Comparison of ENCODE assay signal across 9 cellular contexts in genomic region chr1:88892146-88892877, GRCh38. TPM values are rescaled to one million over a fixed set of nuclear protein-coding genes. Genes with fewer than 3 reads are reported as not detected.
A peak's percentile ranks its signal among the peaks of the same experiment; 100 is the strongest.
DNase-seq lines count a peak whose midpoint lies in the region; ATAC-seq and FAIRE-seq lines count a peak whose summit lies in the region.
"Had no signal": no experiment of that assay in that cellular context is flagged by ENCODE, and none has a peak within 500 bp of the region (broad histone marks: within the 10 kb centered on the region; RNA-seq: fewer than 3 reads in every experiment).

No MANE protein-coding gene starts in this region.

- peaks cover 44% of the 10 kb centered on the region for H3K4me1 Mint-ChIP-seq in activated CD4-positive, alpha-beta memory T cell treated with anti-CD3 and anti-CD28 coated beads, Interleukin-2, amount 10 ng/mL, durations not matched to agents 7 days and 5 days

- H3K27ac Mint-ChIP-seq in activated CD4-positive, alpha-beta memory T cell treated with anti-CD3 and anti-CD28 coated beads, Interleukin-2, amount 10 ng/mL, durations not matched to agents 7 days and 5 days = peak overlapping the region; percentile 93

- DNase-seq in DMS 273 (lab: John Stamatoyannopoulos, UW; ENCODE audit: unreplicated experiment) (peak; percentile 54), DMS 273 treated with DMSO at 0.1 percent for 48 hours (lab: John Stamatoyannopoulos, UW) (no peak), NCI-H1436 treated with DMSO at 0.1 percent for 48 hours (lab: John Stamatoyannopoulos, UW) (peak; percentile 81), small intestine (peak; percentile 87)
- peak; percentile 28 for DNase-seq in activated CD4-positive, alpha-beta memory T cell treated with anti-CD3 and anti-CD28 coated beads, Interleukin-2, amount 10 ng/mL, durations not matched to agents 7 days and 5 days

- H3K36me3 Mint-ChIP-seq in activated CD4-positive, alpha-beta memory T cell treated with anti-CD3 and anti-CD28 coated beads, Interleukin-2, amount 10 ng/mL, durations not matched to agents 7 days and 5 days (ENCODE audit: low read depth) = peaks cover 24% of the 10 kb centered on the region

- WGBS in small intestine, 3 donors = 35 to 66% (median 46%) methylated on average over 17 of the region's 17 CpGs

- H3K27ac ChIP-seq in small intestine (ENCODE audit: low read depth in 1 of 2, low read length in 1 of 2) = peak overlapping the region in 1 of 2 donors; percentile 94

- no peak for ATAC-seq in GM19328 (IDR thresholded peaks at IDR 0.05; ENCODE audit: unreplicated experiment)
- no peak for ATAC-seq in HG03521 (IDR thresholded peaks at IDR 0.05; ENCODE audit: unreplicated experiment)

- no peak for FAIRE-seq in small intestine (lab: Jason Lieb, UNC)

- CTCF ChIA-PET in activated CD4-positive, alpha-beta memory T cell treated with anti-CD3 and anti-CD28 coated beads, Interleukin-2, amount 10 ng/mL, durations not matched to agents 7 days and 5 days (lab: Charles Lee) = interaction anchor here (1.9 kb wide), 1 partner anchor 15 kb away, joined by 15 read pairs; no protein-coding TSS in a partner anchor

- H3K9me3 ChIP-seq in small intestine (ENCODE audit: control insufficient read depth, low read depth) = no peaks in the 10 kb centered on the region
- H3K9me3 ChIP-seq: adrenal gland had no signal

- POLR2A ChIA-PET in activated CD4-positive, alpha-beta memory T cell treated with anti-CD3 and anti-CD28 coated beads, Interleukin-2, amount 10 ng/mL, durations not matched to agents 7 days and 5 days (lab: Charles Lee) = interaction anchor here (0.9 to 4.7 kb wide), 13 partner anchors 7 to 359 kb away, joined by 3 to 39 read pairs (median 5); partner anchors contain the start of genes GBP4 and PKN2

- peak overlapping the region; percentile 92 for H3K4me3 Mint-ChIP-seq in activated CD4-positive, alpha-beta memory T cell treated with anti-CD3 and anti-CD28 coated beads, Interleukin-2, amount 10 ng/mL, durations not matched to agents 7 days and 5 days

- no peaks in the 10 kb centered on the region for H3K27me3 Mint-ChIP-seq in activated CD4-positive, alpha-beta memory T cell treated with anti-CD3 and anti-CD28 coated beads, Interleukin-2, amount 10 ng/mL, durations not matched to agents 7 days and 5 days

- no peaks in the 10 kb centered on the region for H3K27me3 ChIP-seq in small intestine (ENCODE audit: control insufficient read depth in 2 of 2, insufficient read depth in 2 of 2, low read length in 2 of 2)
- H3K27me3 ChIP-seq: adrenal gland had no signal

- H3K4me3 ChIP-seq in iPS-11a (ENCODE audit: low read depth, low read length) = peak overlapping the region; percentile 33
- peak overlapping the region in 1 of 2 donors; percentile 85 for H3K4me3 ChIP-seq in small intestine (ENCODE audit: low read depth in 1 of 2, low read length in 2 of 2)

- H3K36me3 ChIP-seq in small intestine (ENCODE audit: control insufficient read depth in 2 of 2, insufficient read depth in 2 of 2, low read length in 2 of 2) = no peaks in the 10 kb centered on the region
- H3K36me3 ChIP-seq: adrenal gland had no signal

- H3K9me3 Mint-ChIP-seq in activated CD4-positive, alpha-beta memory T cell treated with anti-CD3 and anti-CD28 coated beads, Interleukin-2, amount 10 ng/mL, durations not matched to agents 7 days and 5 days = peaks cover 2% of the 10 kb centered on the region

- peaks cover 3 to 13% of the 10 kb centered on the region in 2 donors for H3K4me1 ChIP-seq in small intestine (ENCODE audit: control insufficient read depth in 2 of 2, insufficient read depth in 1 of 2, low read depth in 1 of 2, low read length in 1 of 2)

RNA-seq across cellular contexts. Expression of gene GTF2B, which starts 0.9 kb away (rescaled TPM):
- 10 to 100 TPM; 41.9 to 47.1 TPM for total RNA-seq in activated CD4-positive, alpha-beta memory T cell treated with anti-CD3 and anti-CD28 coated beads, Interleukin-2, amount 10 ng/mL, durations not matched to agents 7 days and 5 days
- 10 to 100 TPM; 23.1 to 44.6 (median 38.7) TPM for polyA plus RNA-seq in small intestine
